Comparison of ENCODE assay signal across 23 cellular contexts in genomic region chr6:113693866-113694265, GRCh38.
A peak's percentile ranks its signal among the peaks of the same experiment; 100 is the strongest.
DNase-seq lines count a peak whose midpoint lies in the region; ATAC-seq and TF ChIP-seq lines count a peak whose summit lies in the region.
"Had no signal": no experiment of that assay in that cellular context is flagged by ENCODE, and none has a peak within 500 bp of the region (broad histone marks: within the 10 kb centered on the region; RNA-seq: fewer than 3 reads in every experiment).

No MANE protein-coding gene starts in this region.

- H3F3A ChIP-seq in GM23338 (replicated peaks; ENCODE audit: low read depth): no peaks in the 10 kb centered on the region

- no peak for ATAC-seq in natural killer cell
- ATAC-seq in GM23338: no peak
- no peak for ATAC-seq in GM21619 (IDR thresholded peaks at IDR 0.05; ENCODE audit: unreplicated experiment)
- ATAC-seq: activated naive CD8-positive, alpha-beta T cell treated with anti-CD3 and anti-CD28 coated beads, Interleukin-2, amount 50 U/mL, for 24 hours; effector memory CD8-positive, alpha-beta T cell; K562 had no signal

- H3K4me3 ChIP-seq in HEK293 (ENCODE audit: low read depth, low read length) (no peak overlapping the region), SJSA1 (no peak overlapping the region), hepatocyte (no peak overlapping the region), GM23338 (no peak overlapping the region), testis (no peak overlapping the region)
- H3K4me3 ChIP-seq: BLaER1, K562, tibial nerve had no signal

- H3K4me1 Mint-ChIP-seq in natural killer cell: no peaks in the 10 kb centered on the region
- H3K4me1 Mint-ChIP-seq in GM23338: peaks cover 7% of the 10 kb centered on the region
- H3K4me1 Mint-ChIP-seq: stimulated activated naive CD8-positive, alpha-beta T cell treated with anti-CD3 and anti-CD28 coated beads, Interleukin-15, amount 100 ng/mL, for 72 hours had no signal

- H3K4me2 ChIP-seq in hepatocyte (no peak overlapping the region), GM23338 (no peak overlapping the region)
- H3K4me2 ChIP-seq: BLaER1 had no signal

- H3K36me3 ChIP-seq in HEK293 (ENCODE audit: control insufficient read depth in 2 of 2, insufficient read depth in 1 of 2, low read length in 2 of 2): no peaks in the 10 kb centered on the region
- no peaks in the 10 kb centered on the region for H3K36me3 ChIP-seq in SJSA1
- H3K36me3 ChIP-seq in hepatocyte (replicated peaks; ENCODE audit: insufficient read depth, low read depth): no peaks in the 10 kb centered on the region
- no peaks in the 10 kb centered on the region for H3K36me3 ChIP-seq in GM23338 (ENCODE audit: insufficient read depth)
- no peaks in the 10 kb centered on the region for H3K36me3 ChIP-seq in testis (ENCODE audit: low read depth, missing control alignments)
- H3K36me3 ChIP-seq: BLaER1, tibial nerve had no signal

- H2AFZ ChIP-seq in hepatocyte: no peak overlapping the region
- no peak overlapping the region for H2AFZ ChIP-seq in GM23338

- DNase-seq in SJSA1 (ENCODE audit: low read depth in 1 of 2, low spot score in 2 of 2): no peak
- no peak for DNase-seq in hepatocyte (ENCODE audit: low spot score)
- DNase-seq in natural killer cell: no peak
- DNase-seq in GM23338 (ENCODE audit: low spot score): no peak
- DNase-seq in testis: no peak
- DNase-seq: ACHN; activated CD8-positive, alpha-beta memory T cell treated with anti-CD3 and anti-CD28 coated beads, Interleukin-2, amount 50 U/mL, for 48 hours; activated naive CD8-positive, alpha-beta T cell treated with anti-CD3 and anti-CD28 coated beads, Interleukin-2, amount 50 U/mL, for 24 hours; effector memory CD8-positive, alpha-beta T cell; H7; naive B cell; NCI-H2081 treated with DMSO at 0.1 percent for 48 hours; NCI-H510A; occipital lobe; stimulated activated naive CD8-positive, alpha-beta T cell treated with anti-CD3 and anti-CD28 coated beads, Interleukin-15, amount 100 ng/mL, for 72 hours had no signal

- H3K27ac ChIP-seq in 22Rv1 (0 out of 2 replicates have a peak overlapping the region, but pooled peaks have one; percentile 15), HEK293 (ENCODE audit: extremely low read depth, low read depth, low read length) (no peak overlapping the region), SJSA1 (peak overlapping the region; percentile 51), hepatocyte (peak overlapping the region; percentile 56), GM23338 (ENCODE audit: low read depth) (no peak overlapping the region), testis (no peak overlapping the region)
- H3K27ac ChIP-seq: BLaER1 had no signal

- H3K9me3 ChIP-seq in HEK293 (ENCODE audit: control insufficient read depth, insufficient read depth, low read depth, low read length) (no peaks in the 10 kb centered on the region), SJSA1 (replicated peaks) (no peaks in the 10 kb centered on the region), hepatocyte (ENCODE audit: low read depth) (no peaks in the 10 kb centered on the region), testis (no peaks in the 10 kb centered on the region)
- H3K9me3 ChIP-seq: BLaER1, tibial nerve had no signal

- H3K9me3 Mint-ChIP-seq in natural killer cell (peaks cover 2 to 4% of the 10 kb centered on the region in 2 donors), GM23338 (no peaks in the 10 kb centered on the region)
- H3K9me3 Mint-ChIP-seq: activated naive CD8-positive, alpha-beta T cell treated with anti-CD3 and anti-CD28 coated beads, Interleukin-2, amount 50 U/mL, for 24 hours; effector memory CD8-positive, alpha-beta T cell; memory B cell; stimulated activated naive CD8-positive, alpha-beta T cell treated with anti-CD3 and anti-CD28 coated beads, Interleukin-15, amount 100 ng/mL, for 72 hours had no signal

- POLR2A ChIA-PET in HEK293 (lab: Yijun Ruan, JAX): no interaction called here

- TF ChIP-seq POLR2A in testis (IDR thresholded peaks at IDR 0.05): no peak

- WGBS in hepatocyte (ENCODE audit: low lambda C conversion rate, missing lambda C conversion rate): 100% methylated on average over 1 of the region's 1 CpG
- WGBS in testis, 2 donors: 94 to 97% methylated on average over 1 of the region's 1 CpG

- H3K27ac Mint-ChIP-seq in natural killer cell (no peak overlapping the region), GM23338 (no peak overlapping the region)
- H3K27ac Mint-ChIP-seq: activated naive CD8-positive, alpha-beta T cell treated with anti-CD3 and anti-CD28 coated beads, Interleukin-2, amount 50 U/mL, for 24 hours; effector memory CD8-positive, alpha-beta T cell; memory B cell; stimulated activated naive CD8-positive, alpha-beta T cell treated with anti-CD3 and anti-CD28 coated beads, Interleukin-15, amount 100 ng/mL, for 72 hours had no signal

- no peaks in the 10 kb centered on the region for H4K20me1 ChIP-seq in hepatocyte (ENCODE audit: insufficient read depth, poor library complexity, severe bottlenecking)
- H4K20me1 ChIP-seq in GM23338 (replicated peaks; ENCODE audit: insufficient read depth): no peaks in the 10 kb centered on the region
- H4K20me1 ChIP-seq: BLaER1 had no signal

- CTCF ChIA-PET in HEK293 (lab: Yijun Ruan, JAX): interaction anchor here (0.7 to 1.0 kb wide), 2 partner anchors 165 to 281 kb away, joined by 3 to 4 read pairs; no protein-coding TSS in a partner anchor

- intact Hi-C loops in natural killer cell (cut with micrococcal nuclease) (no loop called here), testis (cut with DNase I; ENCODE audit: low total_unique reads) (no loop called here)

- no peaks in the 10 kb centered on the region; the same call in 1 of the 2 replicates for H3K4me1 ChIP-seq in HEK293 (ENCODE audit: control insufficient read depth, insufficient read depth, low read length)
- peaks cover 51% of the 10 kb centered on the region for H3K4me1 ChIP-seq in SJSA1 (replicated peaks)
- peaks cover 10% of the 10 kb centered on the region for H3K4me1 ChIP-seq in hepatocyte (ENCODE audit: insufficient read depth)
- H3K4me1 ChIP-seq in GM23338 (ENCODE audit: insufficient read depth): no peaks in the 10 kb centered on the region
- no peaks in the 10 kb centered on the region for H3K4me1 ChIP-seq in testis
- H3K4me1 ChIP-seq: BLaER1 had no signal

- TF ChIP-seq CTCF in 22Rv1 (IDR thresholded peaks at IDR 0.05): no peak
- no peak for TF ChIP-seq CTCF in HEK293 (tag by site-specific recombination; IDR thresholded peaks at IDR 0.05)
- TF ChIP-seq CTCF in hepatocyte (IDR thresholded peaks at IDR 0.05; ENCODE audit: poor library complexity): no peak
- TF ChIP-seq CTCF in natural killer cell (IDR thresholded peaks at IDR 0.05): no peak
- TF ChIP-seq CTCF in GM23338 (conservative IDR thresholded peaks at IDR 0.05; ENCODE audit: low read depth in 2 of 2): no peak
- no peak for TF ChIP-seq CTCF in testis (IDR thresholded peaks at IDR 0.05)

- no peaks in the 10 kb centered on the region for H3K36me3 Mint-ChIP-seq in natural killer cell
- no peaks in the 10 kb centered on the region for H3K36me3 Mint-ChIP-seq in GM23338 (ENCODE audit: low read depth)
- H3K36me3 Mint-ChIP-seq: brain, memory B cell, naive B cell had no signal

- no peaks in the 10 kb centered on the region for H3K27me3 Mint-ChIP-seq in natural killer cell (ENCODE audit: low read depth in 2 of 2)
- no peaks in the 10 kb centered on the region for H3K27me3 Mint-ChIP-seq in GM23338 (ENCODE audit: insufficient read depth, low read depth, poor library complexity)
- H3K27me3 Mint-ChIP-seq: activated naive CD8-positive, alpha-beta T cell treated with anti-CD3 and anti-CD28 coated beads, Interleukin-2, amount 50 U/mL, for 24 hours; effector memory CD8-positive, alpha-beta T cell; memory B cell; naive B cell; stimulated activated naive CD8-positive, alpha-beta T cell treated with anti-CD3 and anti-CD28 coated beads, Interleukin-15, amount 100 ng/mL, for 72 hours had no signal

- H3K79me2 ChIP-seq in hepatocyte (no peaks in the 10 kb centered on the region), GM23338 (replicated peaks; ENCODE audit: insufficient read depth) (no peaks in the 10 kb centered on the region)

- H3K9me2 ChIP-seq in hepatocyte (replicated peaks; ENCODE audit: insufficient read depth) (no peaks in the 10 kb centered on the region), GM23338 (ENCODE audit: insufficient read depth) (no peaks in the 10 kb centered on the region)

- H3K4me3 Mint-ChIP-seq in natural killer cell: no peak overlapping the region
- no peak overlapping the region for H3K4me3 Mint-ChIP-seq in GM23338
- H3K4me3 Mint-ChIP-seq: activated naive CD8-positive, alpha-beta T cell treated with anti-CD3 and anti-CD28 coated beads, Interleukin-2, amount 50 U/mL, for 24 hours; brain; effector memory CD8-positive, alpha-beta T cell; memory B cell; naive B cell; stimulated activated naive CD8-positive, alpha-beta T cell treated with anti-CD3 and anti-CD28 coated beads, Interleukin-15, amount 100 ng/mL, for 72 hours had no signal

- H3K27me3 ChIP-seq in SJSA1 (replicated peaks) (no peaks in the 10 kb centered on the region), hepatocyte (no peaks in the 10 kb centered on the region), GM23338 (ENCODE audit: insufficient read depth) (no peaks in the 10 kb centered on the region), testis (no peaks in the 10 kb centered on the region)
- H3K27me3 ChIP-seq: BLaER1, tibial nerve had no signal

TF ChIP-seq in HEK293, 187 proteins besides CTCF, POLR2A, EP300 and RAD21:
- TF ChIP-seq ZNF626 (tag by site-specific recombination; IDR thresholded peaks at IDR 0.05): no peak
- 0 out of 2 replicates have a peak, but pooled peaks have one; percentile 3 for TF ChIP-seq ZNF350 (tag by site-specific recombination; IDR thresholded peaks at IDR 0.05)
- peak; percentile 41 for TF ChIP-seq KLF1 (tag by site-specific recombination; IDR thresholded peaks at IDR 0.05)
- no peak for TF ChIP-seq SP3 (tag by site-specific recombination; IDR thresholded peaks at IDR 0.05)
- TF ChIP-seq ZNF335 (tag by site-specific recombination; conservative IDR thresholded peaks at IDR 0.05): 0 out of 2 replicates have a peak, but pooled peaks have one; percentile 36

Comparison
In these comparisons a context has a peak if more than half of its experiments do, and no peak if none do; other contexts are left out.
1. H3K27ac ChIP-seq: peak in 22Rv1 (single experiment), SJSA1 (single experiment) and hepatocyte (single experiment); none in HEK293 (single experiment), GM23338 (single experiment) and testis (0 of 2).